Comparison of ENCODE assay signal across 14 cellular contexts in genomic region chr3:49135499-49135898, GRCh38. TPM values are rescaled to one million over a fixed set of nuclear protein-coding genes. Genes with fewer than 3 reads are reported as not detected.
DNase-seq lines count a peak whose midpoint lies in the region; ATAC-seq and TF ChIP-seq lines count a peak whose summit lies in the region.
"Had no signal": no experiment of that assay in that cellular context is flagged by ENCODE, and none has a peak within 500 bp of the region (broad histone marks: within the 10 kb centered on the region; RNA-seq: fewer than 3 reads in every experiment).

No MANE protein-coding gene starts in this region.

- ATAC-seq in GM19324 (IDR thresholded peaks at IDR 0.05; ENCODE audit: low FRiP score, unreplicated experiment) (no peak), GM18505 (IDR thresholded peaks at IDR 0.05; ENCODE audit: unreplicated experiment) (no peak)
- ATAC-seq: HCT116 had no signal

- H3K27ac Mint-ChIP-seq in brain (peak overlapping the region in 3 of 5 experiments; percentile 56 to 66 (median 59)), mesothelial cell of epicardium (peak overlapping the region; percentile 40), progenitor cell of endocrine pancreas (no peak overlapping the region)

- peaks cover 13% of the 10 kb centered on the region; the same call in 1 of the 2 replicates for H3K4me1 ChIP-seq in GM23248 (ENCODE audit: insufficient read depth)

- peaks cover 23% of the 10 kb centered on the region for H3K79me2 ChIP-seq in GM23248 (ENCODE audit: insufficient read depth)

- WGBS in GM23248 (ENCODE audit: low coverage in 1 of 2, low lambda C conversion rate in 2 of 2, missing lambda C conversion rate in 2 of 2), 2 experiments: 74 to 80% methylated on average over 4 of the region's 4 CpGs

- DNase-seq in GM23248 (peak; percentile 16), mesothelial cell of epicardium (ENCODE audit: low spot score in 2 of 2, unreplicated experiment in 2 of 2) (no peak), progenitor cell of endocrine pancreas (ENCODE audit: low spot score, unreplicated experiment) (no peak), hypothalamus (lab: John Stamatoyannopoulos, UW) (no peak)
- DNase-seq: DMS153, KG1, NCI-H1436, NCI-H2029, NCI-H510A, NCI-H774 had no signal

- no peak for TF ChIP-seq POLR2A in GM18505 (IDR thresholded peaks at IDR 0.05; ENCODE audit: borderline replicate concordance, extremely low read depth, insufficient read depth, insufficient read length)

- H3K9me3 ChIP-seq in GM23248 (ENCODE audit: low read depth): no peaks in the 10 kb centered on the region

- H3K27me3 Mint-ChIP-seq in brain: no peaks in the 10 kb centered on the region
- H3K27me3 Mint-ChIP-seq in mesothelial cell of epicardium (ENCODE audit: low read depth): peaks cover 2% of the 10 kb centered on the region
- H3K27me3 Mint-ChIP-seq in progenitor cell of endocrine pancreas: peaks cover 2% of the 10 kb centered on the region

- H3K9me3 Mint-ChIP-seq in brain: peaks cover 0 to 1% (median 0%) of the 10 kb centered on the region in 5 experiments
- peaks cover 5% of the 10 kb centered on the region for H3K9me3 Mint-ChIP-seq in mesothelial cell of epicardium
- H3K9me3 Mint-ChIP-seq in progenitor cell of endocrine pancreas (ENCODE audit: low read depth): peaks cover 1% of the 10 kb centered on the region

- H3F3A ChIP-seq in GM23248 (ENCODE audit: insufficient read depth): peaks cover 2% of the 10 kb centered on the region; the same call in 1 of the 2 replicates

- H3K4me3 Mint-ChIP-seq in brain: peak overlapping the region in 4 of 5 experiments; percentile 21 to 90 (median 62)
- no peak overlapping the region for H3K4me3 Mint-ChIP-seq in mesothelial cell of epicardium
- peak overlapping the region; percentile 1 for H3K4me3 Mint-ChIP-seq in progenitor cell of endocrine pancreas (ENCODE audit: low read depth)

- H3K4me3 ChIP-seq in GM23248: no peak overlapping the region

- in situ Hi-C loops in GM23248 (cut with MboI): no loop called here

- H3K9ac ChIP-seq in GM23248: no peak overlapping the region

- H3K4me1 Mint-ChIP-seq in brain: peaks cover 28% of the 10 kb centered on the region
- H3K4me1 Mint-ChIP-seq in mesothelial cell of epicardium: peaks cover 14% of the 10 kb centered on the region
- peaks cover 14% of the 10 kb centered on the region for H3K4me1 Mint-ChIP-seq in progenitor cell of endocrine pancreas (ENCODE audit: low read depth)

- no peak overlapping the region for H3K27ac ChIP-seq in GM23248

- no peak overlapping the region for H3K4me2 ChIP-seq in GM23248 (ENCODE audit: unreplicated experiment)

- no peaks in the 10 kb centered on the region for H3K27me3 ChIP-seq in GM23248 (replicated peaks; ENCODE audit: insufficient read depth)

- TF ChIP-seq CTCF in brain (conservative IDR thresholded peaks at IDR 0.05): no peak
- TF ChIP-seq CTCF in mesothelial cell of epicardium (IDR thresholded peaks at IDR 0.05; ENCODE audit: unreplicated experiment): no peak
- TF ChIP-seq CTCF in progenitor cell of endocrine pancreas (IDR thresholded peaks at IDR 0.05; ENCODE audit: unreplicated experiment): no peak

- H3K9me2 ChIP-seq in GM23248 (ENCODE audit: insufficient read depth): no peaks in the 10 kb centered on the region

- no peaks in the 10 kb centered on the region for H4K20me1 ChIP-seq in GM23248 (ENCODE audit: insufficient read depth)

- H3K36me3 Mint-ChIP-seq in brain (no peaks in the 10 kb centered on the region), mesothelial cell of epicardium (peaks cover 3% of the 10 kb centered on the region), progenitor cell of endocrine pancreas (ENCODE audit: insufficient read depth) (no peaks in the 10 kb centered on the region)

- no peak overlapping the region for H2AFZ ChIP-seq in GM23248

- H3K36me3 ChIP-seq in GM23248 (ENCODE audit: low read depth): peaks cover 2% of the 10 kb centered on the region; the same call in 1 of the 2 replicates

RNA-seq across cellular contexts. Expression of gene LAMB2, which starts 2.6 kb away (rescaled TPM):
- total RNA-seq in GM23248 (2014; rRNA removed; shearing (Covaris generic)): 894 and 1,064 TPM in 2 replicates
- 539 and 542 TPM in 2 replicates for polyA plus RNA-seq in GM23248 (2016; fragmentation: Nextera tagmentation; extraction: Ambion mirVana)
- 84.1 TPM for polyA plus RNA-seq in brain (ENCODE audit: insufficient read depth, low read depth, low replicate concordance)
- total RNA-seq in mesothelial cell of epicardium: 335 to 359 TPM (median 348 TPM) in 3 replicates
- total RNA-seq in progenitor cell of endocrine pancreas: 273 and 278 TPM in 2 replicates

RNA-seq across cellular contexts. Expression of gene USP19, which starts 14.9 kb away (rescaled TPM):
- total RNA-seq in GM23248 (2014; rRNA removed; shearing (Covaris generic)): 31.6 and 46.4 TPM in 2 replicates
- 16.3 and 17.0 TPM in 2 replicates for polyA plus RNA-seq in GM23248 (2016; fragmentation: Nextera tagmentation; extraction: Ambion mirVana)
- polyA plus RNA-seq in brain (ENCODE audit: insufficient read depth, low read depth, low replicate concordance): 31.0 TPM
- total RNA-seq in mesothelial cell of epicardium: 76.2 to 79.7 TPM (median 76.6 TPM) in 3 replicates
- 76.2 and 81.1 TPM in 2 replicates for total RNA-seq in progenitor cell of endocrine pancreas

RNA-seq across cellular contexts. Expression of gene CCDC71, which starts 30.6 kb away (rescaled TPM):
- total RNA-seq in GM23248 (2014; rRNA removed; shearing (Covaris generic)): 35.4 and 39.7 TPM in 2 replicates
- polyA plus RNA-seq in GM23248 (2016; fragmentation: Nextera tagmentation; extraction: Ambion mirVana): 1.5 and 1.7 TPM in 2 replicates
- polyA plus RNA-seq in brain (ENCODE audit: insufficient read depth, low read depth, low replicate concordance): 13.3 TPM
- 28.7 to 29.8 TPM (median 28.9 TPM) in 3 replicates for total RNA-seq in mesothelial cell of epicardium
- total RNA-seq in progenitor cell of endocrine pancreas: 28.6 and 29.8 TPM in 2 replicates

RNA-seq across cellular contexts. Expression of gene QARS1, which starts 30.9 kb away (rescaled TPM):
- 201 and 240 TPM in 2 replicates for total RNA-seq in GM23248 (2014; rRNA removed; shearing (Covaris generic))
- polyA plus RNA-seq in GM23248 (2016; fragmentation: Nextera tagmentation; extraction: Ambion mirVana) (87.0 and 94.8 TPM in 2 replicates), brain (ENCODE audit: insufficient read depth, low read depth, low replicate concordance) (176 TPM)
- total RNA-seq in mesothelial cell of epicardium (364 to 373 TPM (median 373 TPM) in 3 replicates), progenitor cell of endocrine pancreas (402 and 417 TPM in 2 replicates)

RNA-seq across cellular contexts. Expression of gene KLHDC8B, which starts 35.9 kb away (rescaled TPM):
- total RNA-seq in GM23248 (2014; rRNA removed; shearing (Covaris generic)): 19.5 and 22.5 TPM in 2 replicates
- polyA plus RNA-seq in GM23248 (2016; fragmentation: Nextera tagmentation; extraction: Ambion mirVana): 13.5 and 15.4 TPM in 2 replicates
- 14.7 TPM for polyA plus RNA-seq in brain (ENCODE audit: insufficient read depth, low read depth, low replicate concordance)
- total RNA-seq in mesothelial cell of epicardium: 51.2 to 58.8 TPM (median 55.5 TPM) in 3 replicates
- total RNA-seq in progenitor cell of endocrine pancreas: 38.7 and 41.4 TPM in 2 replicates
